ENCODE assay signal across 17 cellular contexts in the genomic region with DNA sequence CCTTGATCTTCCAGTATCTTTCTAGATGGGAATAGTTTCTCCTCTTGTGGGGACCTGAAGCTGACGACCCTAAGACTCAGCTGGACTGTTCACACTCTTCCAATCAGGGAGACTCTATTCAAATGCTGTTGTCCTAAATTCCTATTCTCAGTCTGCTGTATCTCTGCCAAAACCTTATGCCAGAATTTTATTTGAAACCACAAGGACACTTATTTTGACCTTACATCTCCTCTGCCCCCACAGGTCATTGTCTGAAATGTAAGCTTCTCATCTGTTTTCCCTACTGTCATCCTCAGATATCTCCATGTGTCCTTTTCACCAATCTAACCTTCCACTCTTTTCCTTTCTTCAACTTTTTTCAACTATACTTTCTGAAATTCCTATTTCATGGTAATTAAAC.
DNase-seq lines count a peak whose midpoint lies in the region; ATAC-seq and TF ChIP-seq lines count a peak whose summit lies in the region.
"Had no signal": no experiment of that assay in that cellular context is flagged by ENCODE, and none has a peak within 500 bp of the region (broad histone marks: within the 10 kb centered on the region; RNA-seq: fewer than 3 reads in every experiment).

No MANE protein-coding gene starts in this region.

- no peak overlapping the region for H3K4me2 ChIP-seq in Loucy (ENCODE audit: low read depth, low read length, poor library complexity, severe bottlenecking)
- no peak overlapping the region for H3K4me2 ChIP-seq in neuronal stem cell (ENCODE audit: insufficient read depth, low read length, poor library complexity, severe bottlenecking)
- H3K4me2 ChIP-seq: A549, BLaER1 had no signal

- H3K9me3 ChIP-seq in Loucy (ENCODE audit: insufficient read depth, low read depth, low read length) (no peaks in the 10 kb centered on the region), endodermal cell (ENCODE audit: control insufficient read depth, low read length) (no peaks in the 10 kb centered on the region), neuronal stem cell (replicated peaks in 1 of 2; ENCODE audit: control insufficient read depth in 2 of 2, insufficient read depth in 1 of 2, low read depth in 1 of 2, low read length in 2 of 2) (no peaks in the 10 kb centered on the region)
- H3K9me3 ChIP-seq: A549 had no signal

- H3K9ac ChIP-seq in Loucy (ENCODE audit: low read depth, low read length, poor library complexity, severe bottlenecking): no peak overlapping the region
- H3K9ac ChIP-seq in endodermal cell (ENCODE audit: extremely low read depth, low read length, poor library complexity, severe bottlenecking): no peak overlapping the region
- no peak overlapping the region for H3K9ac ChIP-seq in neuronal stem cell (ENCODE audit: low read depth, low read length, poor library complexity)
- H3K9ac ChIP-seq: BLaER1 had no signal

- H2BK120ac ChIP-seq in neuronal stem cell (ENCODE audit: low read depth, low read length): no peak overlapping the region

- no peak overlapping the region for H4K8ac ChIP-seq in neuronal stem cell (ENCODE audit: low read depth, low read length)

- no peak overlapping the region for H2AK5ac ChIP-seq in neuronal stem cell (ENCODE audit: low read depth, low read length)

- H4K91ac ChIP-seq in neuronal stem cell (ENCODE audit: low read depth, low read length, poor library complexity): no peak overlapping the region

- H3K36me3 ChIP-seq in Loucy (ENCODE audit: insufficient read depth, low read length) (no peaks in the 10 kb centered on the region), endodermal cell (ENCODE audit: control insufficient read depth, insufficient read depth, low read length) (no peaks in the 10 kb centered on the region), neuronal stem cell (replicated peaks in 1 of 2; ENCODE audit: control insufficient read depth in 2 of 2, insufficient read depth in 2 of 2, low read length in 2 of 2) (no peaks in the 10 kb centered on the region)
- H3K36me3 ChIP-seq: BLaER1 had no signal

- no peak overlapping the region for H3K23ac ChIP-seq in neuronal stem cell (ENCODE audit: low read depth, low read length, poor library complexity)

- H4K20me1 ChIP-seq in Loucy (ENCODE audit: insufficient read depth, low read length, poor library complexity, severe bottlenecking): no peaks in the 10 kb centered on the region
- H4K20me1 ChIP-seq: BLaER1 had no signal

- H3K4me3 ChIP-seq in AG10803 (ENCODE audit: low read length) (no peak overlapping the region), Loucy (ENCODE audit: low read length, poor library complexity, severe bottlenecking) (no peak overlapping the region), endodermal cell (ENCODE audit: low read length) (no peak overlapping the region), fibroblast of villous mesenchyme (ENCODE audit: low read depth, low read length) (no peak overlapping the region), neuronal stem cell (ENCODE audit: low read length in 2 of 2) (no peak overlapping the region)
- H3K4me3 ChIP-seq: A549, BLaER1, GM12878 had no signal

- peaks cover 4% of the 10 kb centered on the region for H3K36me3 Mint-ChIP-seq in endodermal cell (ENCODE audit: low read depth)
- H3K36me3 Mint-ChIP-seq: CD14-positive monocyte; CD4-positive, alpha-beta memory T cell had no signal

- H2BK5ac ChIP-seq in neuronal stem cell (ENCODE audit: low read length): no peak overlapping the region

- H2BK15ac ChIP-seq in neuronal stem cell (ENCODE audit: low read length): no peak overlapping the region

- H2AFZ ChIP-seq in Loucy (ENCODE audit: low read length) (no peak overlapping the region), neuronal stem cell (ENCODE audit: low read length) (no peak overlapping the region)

- no peaks in the 10 kb centered on the region for H3K79me2 ChIP-seq in Loucy (ENCODE audit: insufficient read depth, low read length)

- no peaks in the 10 kb centered on the region for H3K27me3 ChIP-seq in Loucy (ENCODE audit: insufficient read depth, low read length, poor library complexity, severe bottlenecking)
- no peaks in the 10 kb centered on the region for H3K27me3 ChIP-seq in endodermal cell (ENCODE audit: control insufficient read depth, insufficient read depth, low read length, poor library complexity, severe bottlenecking)
- no peaks in the 10 kb centered on the region for H3K27me3 ChIP-seq in neuronal stem cell (ENCODE audit: control insufficient read depth in 3 of 3, insufficient read depth in 3 of 3, low read depth in 1 of 3, low read length in 3 of 3)
- H3K27me3 ChIP-seq: BLaER1 had no signal

- H3F3A ChIP-seq in Loucy (ENCODE audit: low read depth): no peaks in the 10 kb centered on the region

- no peak overlapping the region for H2BK12ac ChIP-seq in neuronal stem cell (ENCODE audit: low read length)

- H3K9me3 Mint-ChIP-seq in endodermal cell: peaks cover 11% of the 10 kb centered on the region
- no peaks in the 10 kb centered on the region for H3K9me3 Mint-ChIP-seq in stimulated activated naive CD8-positive, alpha-beta T cell treated with anti-CD3 and anti-CD28 coated beads, Interleukin-15, amount 100 ng/mL, for 72 hours
- H3K9me3 Mint-ChIP-seq: CD4-positive, alpha-beta memory T cell had no signal

- WGBS in endodermal cell (ENCODE audit: insufficient coverage in 1 of 2, insufficient read length in 1 of 2), 2 experiments: 74 to 100% methylated on average over 1 of the region's 1 CpG
- WGBS in neuronal stem cell (ENCODE audit: extremely low coverage in 2 of 2, insufficient read length in 2 of 2, insufficient replicate concordance in 1 of 2), 2 donors: no CpG with 5 or more reads among the region's 1 CpG

- H3K4me1 ChIP-seq in Loucy (ENCODE audit: insufficient read depth, low read length, poor library complexity, severe bottlenecking): no peaks in the 10 kb centered on the region
- no peaks in the 10 kb centered on the region for H3K4me1 ChIP-seq in endodermal cell (ENCODE audit: control insufficient read depth, insufficient read depth, low read length)
- H3K4me1 ChIP-seq in neuronal stem cell (ENCODE audit: control insufficient read depth in 2 of 2, insufficient read depth in 1 of 2, low read depth in 1 of 2, low read length in 2 of 2): no peaks in the 10 kb centered on the region
- H3K4me1 ChIP-seq: A549, BLaER1 had no signal

- no peak overlapping the region for H3K14ac ChIP-seq in neuronal stem cell (ENCODE audit: low read length)

- no peak overlapping the region for H3K4me3 Mint-ChIP-seq in endodermal cell
- H3K4me3 Mint-ChIP-seq in stimulated activated naive CD8-positive, alpha-beta T cell treated with anti-CD3 and anti-CD28 coated beads, Interleukin-15, amount 100 ng/mL, for 72 hours: no peak overlapping the region
- H3K4me3 Mint-ChIP-seq: CD14-positive monocyte; CD4-positive, alpha-beta memory T cell; H9 had no signal

- peak; percentile 25 for DNase-seq in AG10803 (ENCODE audit: low read depth)
- no peak for DNase-seq in endodermal cell
- DNase-seq in fibroblast of villous mesenchyme (ENCODE audit: low read depth): peak; percentile 45
- DNase-seq in stimulated activated CD4-positive, alpha-beta T cell treated with anti-CD3 and anti-CD28 coated beads, Interleukin-15, amount 100 ng/mL, for 24 hours: no peak
- no peak for DNase-seq in activated CD8-positive, alpha-beta memory T cell treated with anti-CD3 and anti-CD28 coated beads, Interleukin-2, amount 50 U/mL, for 48 hours
- DNase-seq in neuronal stem cell (ENCODE audit: low spot score): no peak
- DNase-seq in stimulated activated naive CD8-positive, alpha-beta T cell treated with anti-CD3 and anti-CD28 coated beads, Interleukin-15, amount 100 ng/mL, for 72 hours: no peak
- DNase-seq: CD4-positive, alpha-beta memory T cell; DMS153; DMS79; H9 had no signal

- H3K79me1 ChIP-seq in neuronal stem cell (ENCODE audit: low read depth, low read length): no peaks in the 10 kb centered on the region

- no peak overlapping the region for H3K4ac ChIP-seq in neuronal stem cell (ENCODE audit: low read length)

- 0 out of 2 replicates have a peak, but pooled peaks have one; percentile 3 for TF ChIP-seq CTCF in AG10803 (conservative IDR thresholded peaks at IDR 0.05; ENCODE audit: low read length)
- TF ChIP-seq CTCF in Loucy (conservative IDR thresholded peaks at IDR 0.05; ENCODE audit: low read length): 0 out of 2 replicates have a peak, but pooled peaks have one; percentile 7
- peak; percentile 39 for TF ChIP-seq CTCF in endodermal cell (conservative IDR thresholded peaks at IDR 0.05)
- TF ChIP-seq CTCF in fibroblast of villous mesenchyme (IDR thresholded peaks at IDR 0.05; ENCODE audit: insufficient read depth, low read depth, low read length): no peak

- no peaks in the 10 kb centered on the region for H3K9me2 ChIP-seq in Loucy (replicated peaks; ENCODE audit: low read depth, low read length)

- ATAC-seq in stimulated activated naive CD8-positive, alpha-beta T cell treated with anti-CD3 and anti-CD28 coated beads, Interleukin-15, amount 100 ng/mL, for 72 hours: no peak
- ATAC-seq: A549, GM12878 had no signal

- no peaks in the 10 kb centered on the region for H3K27me3 Mint-ChIP-seq in endodermal cell (ENCODE audit: insufficient read depth)
- H3K27me3 Mint-ChIP-seq in stimulated activated naive CD8-positive, alpha-beta T cell treated with anti-CD3 and anti-CD28 coated beads, Interleukin-15, amount 100 ng/mL, for 72 hours: no peaks in the 10 kb centered on the region

- H3K27ac ChIP-seq in endodermal cell (ENCODE audit: low read depth, low read length) (no peak overlapping the region), neuronal stem cell (replicated peaks; ENCODE audit: low read length) (no peak overlapping the region)
- H3K27ac ChIP-seq: 22Rv1, A549, BLaER1 had no signal

- H3K18ac ChIP-seq in neuronal stem cell (ENCODE audit: low read length): no peak overlapping the region

- H3K27ac Mint-ChIP-seq in endodermal cell: no peak overlapping the region
- no peak overlapping the region for H3K27ac Mint-ChIP-seq in stimulated activated naive CD8-positive, alpha-beta T cell treated with anti-CD3 and anti-CD28 coated beads, Interleukin-15, amount 100 ng/mL, for 72 hours
- H3K27ac Mint-ChIP-seq: CD14-positive monocyte; CD4-positive, alpha-beta memory T cell; H9 had no signal

- H3K4me1 Mint-ChIP-seq in endodermal cell: no peaks in the 10 kb centered on the region
- no peaks in the 10 kb centered on the region for H3K4me1 Mint-ChIP-seq in stimulated activated naive CD8-positive, alpha-beta T cell treated with anti-CD3 and anti-CD28 coated beads, Interleukin-15, amount 100 ng/mL, for 72 hours
- H3K4me1 Mint-ChIP-seq: H9 had no signal

Comparison
In these comparisons a context has a peak if more than half of its experiments do, and no peak if none do; other contexts are left out.
1. DNase-seq: peak in AG10803 (single experiment) and fibroblast of villous mesenchyme (single experiment); none in endodermal cell (single experiment), stimulated activated CD4-positive, alpha-beta T cell treated with anti-CD3 and anti-CD28 coated beads, Interleukin-15, amount 100 ng/mL, for 24 hours (single experiment), activated CD8-positive, alpha-beta memory T cell treated with anti-CD3 and anti-CD28 coated beads, Interleukin-2, amount 50 U/mL, for 48 hours (single experiment), neuronal stem cell (single experiment) and stimulated activated naive CD8-positive, alpha-beta T cell treated with anti-CD3 and anti-CD28 coated beads, Interleukin-15, amount 100 ng/mL, for 72 hours (0 of 2).